8 cellular contexts compared by ENCODE assay signal in genomic region chr3:48439820-48440589, GRCh38. TPM values are rescaled to one million over a fixed set of nuclear protein-coding genes. Genes with fewer than 3 reads are reported as not detected.
DNase-seq lines count a peak whose midpoint lies in the region; ATAC-seq and TF ChIP-seq lines count a peak whose summit lies in the region.

CCDC51 (minus strand) TSS chr3:48440119; CDS start chr3:48435128, 4,991 bp downstream.
TMA7 (plus strand) TSS chr3:48440257; CDS start chr3:48440297, 40 bp downstream.

- H3K36me3 ChIP-seq in lower lobe of right lung, result peaks cover 38% of the 10 kb centered on the region

- DNase-seq in CMK (ENCODE audit: low read depth), result peak; percentile 97
- DNase-seq in HS-5 (ENCODE audit: low read depth), result peak; percentile 86
- peak; percentile 96 for DNase-seq in NK-92 treated with Interleukin-12 subunit alpha and Interleukin-12 subunit beta, amount 100 ng/mL, for 24 hours (lab: John Stamatoyannopoulos, UW)
- peak; percentile 98 for DNase-seq in activated CD8-positive, alpha-beta memory T cell treated with anti-CD3 and anti-CD28 coated beads for 24 hours
- peak; percentile 98 for DNase-seq in effector CD4-positive, alpha-beta T cell
- DNase-seq in lower lobe of right lung, result peak; percentile 99
- peak; percentile 95 to 99 (median 99) for DNase-seq in stimulated activated CD4-positive, alpha-beta T cell treated with anti-CD3 and anti-CD28 coated beads, TNF-alpha, amount 100 ng/mL, for 24 hours (ENCODE audit: low read depth in 3 of 3)

- ATAC-seq in GM19468 (IDR thresholded peaks at IDR 0.05; ENCODE audit: extremely low read depth, unreplicated experiment), result peak; percentile 92
- ATAC-seq in lower lobe of right lung, result peak; percentile 98

- H3K9me3 ChIP-seq in lower lobe of right lung, result no peaks in the 10 kb centered on the region

- peak within 1 kb of the TSS; percentile 87 for H3K4me3 ChIP-seq in lower lobe of right lung

- peak within 1 kb of the TSS; percentile 98 for H3K27ac ChIP-seq in lower lobe of right lung

- H3K27me3 ChIP-seq in lower lobe of right lung (ENCODE audit: low read depth), result no peaks in the 10 kb centered on the region

- H3K4me1 ChIP-seq in lower lobe of right lung, result peaks cover 31% of the 10 kb centered on the region

- intact Hi-C loops in lower lobe of right lung (cut with DNase I), result loop anchor here (5.0 kb wide), 1 partner anchor 38 kb away; no protein-coding TSS in a partner anchor

- no peak for TF ChIP-seq CTCF in lower lobe of right lung (IDR thresholded peaks at IDR 0.05)

RNA-seq across cellular contexts. Expression of gene CCDC51, which starts in this region (rescaled TPM):
- total RNA-seq in lower lobe of right lung, result 8.6 TPM

RNA-seq across cellular contexts. Expression of gene TMA7, which starts in this region (rescaled TPM):
- 153 TPM for total RNA-seq in lower lobe of right lung

Comparison
In these comparisons a context has a peak if more than half of its experiments do, and no peak if none do; other contexts are left out.
1. Peak in every context shown above with its lines: DNase-seq, ATAC-seq, H3K4me3 ChIP-seq and H3K27ac ChIP-seq.